11 cellular contexts compared by ENCODE assay signal in the genomic region with DNA sequence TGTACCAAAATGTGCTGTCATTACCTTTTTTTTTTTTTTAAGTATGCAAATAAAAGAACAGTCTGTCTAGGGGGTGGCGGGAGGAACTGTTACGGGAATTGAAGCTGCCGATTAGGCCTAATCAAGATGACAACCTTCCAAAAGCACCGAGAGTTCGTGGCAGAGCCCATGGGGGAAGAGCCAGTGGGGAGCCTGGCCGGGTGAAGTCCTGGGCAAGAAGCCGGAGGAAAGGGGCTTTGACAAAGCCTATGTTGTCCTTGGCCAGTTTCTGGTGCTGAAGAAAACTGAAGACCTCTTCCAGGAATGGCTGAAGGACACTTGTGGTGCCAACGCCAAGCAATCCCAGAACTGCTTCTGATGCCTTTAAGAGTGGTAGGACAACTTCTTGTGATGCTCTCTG. TPM values are rescaled to one million over a fixed set of nuclear protein-coding genes. Genes with fewer than 3 reads are reported as not detected.
A peak's percentile ranks its signal among the peaks of the same experiment; 100 is the strongest.
DNase-seq lines count a peak whose midpoint lies in the region; TF ChIP-seq lines count a peak whose summit lies in the region.
"Had no signal": no experiment of that assay in that cellular context is flagged by ENCODE, and none has a peak within 500 bp of the region (broad histone marks: within the 10 kb centered on the region; RNA-seq: fewer than 3 reads in every experiment).

No MANE protein-coding gene starts in this region.

- no peaks in the 10 kb centered on the region for H3K9me2 ChIP-seq in PC-9 (ENCODE audit: insufficient read depth)

- 33 to 39% methylated on average over 8 of the region's 8 CpGs for WGBS in testis, 2 donors

- peaks cover 55% of the 10 kb centered on the region for H3F3A ChIP-seq in PC-9 (ENCODE audit: insufficient read depth, low read depth)

- intact Hi-C loops in testis (cut with DNase I; ENCODE audit: low total_unique reads): no loop called here
- intact Hi-C loops in PC-9 (cut with micrococcal nuclease; ENCODE audit: unreplicated experiment): no loop called here

- H3K4me3 ChIP-seq in mucosa of rectum (ENCODE audit: low read length in 2 of 2): no peak overlapping the region
- no peak overlapping the region for H3K4me3 ChIP-seq in testis
- H3K4me3 ChIP-seq in PC-9: no peak overlapping the region

- no peak overlapping the region for H3K4me2 ChIP-seq in PC-9

- peak overlapping the region; percentile 100 for H3K27ac ChIP-seq in VCaP
- H3K27ac ChIP-seq in mucosa of rectum (ENCODE audit: low read depth in 2 of 2, low read length in 2 of 2): peak overlapping the region; percentile 67 to 92
- peak overlapping the region; percentile 27 to 77 for H3K27ac ChIP-seq in testis
- no peak overlapping the region for H3K27ac ChIP-seq in PC-9

- peaks cover 100% of the 10 kb centered on the region for H3K79me2 ChIP-seq in PC-9 (ENCODE audit: low read depth)

- H3K9ac ChIP-seq in mucosa of rectum (ENCODE audit: low read depth in 1 of 2, low read length in 2 of 2): no peak overlapping the region

- H3K9me3 ChIP-seq in mucosa of rectum (ENCODE audit: control insufficient read depth in 2 of 2, low read length in 2 of 2): no peaks in the 10 kb centered on the region
- no peaks in the 10 kb centered on the region for H3K9me3 ChIP-seq in testis
- H3K9me3 ChIP-seq in PC-9 (ENCODE audit: insufficient read depth, low read depth): no peaks in the 10 kb centered on the region

- H3K36me3 ChIP-seq in mucosa of rectum (ENCODE audit: control insufficient read depth in 2 of 2, insufficient read depth in 2 of 2, low read length in 2 of 2): no peaks in the 10 kb centered on the region
- H3K36me3 ChIP-seq in testis (ENCODE audit: low read depth, missing control alignments): no peaks in the 10 kb centered on the region
- peaks cover 24% of the 10 kb centered on the region; the same call in 1 of the 2 replicates for H3K36me3 ChIP-seq in PC-9 (ENCODE audit: low read depth)

- BruUV-seq in PC-9 (replicated peaks; lab: Mats Ljungman, UMichigan): no TSS peak

- no peak overlapping the region for H2AFZ ChIP-seq in PC-9

- H3K4me1 ChIP-seq in mucosa of rectum (ENCODE audit: control insufficient read depth in 2 of 2, insufficient read depth in 2 of 2, low read length in 2 of 2): peaks cover 37 to 42% of the 10 kb centered on the region in 2 donors
- peaks cover 34% of the 10 kb centered on the region for H3K4me1 ChIP-seq in testis
- H3K4me1 ChIP-seq in PC-9 (replicated peaks; ENCODE audit: insufficient read depth): peaks cover 46% of the 10 kb centered on the region

- CTCF ChIA-PET in PC-9 (lab: Charles Lee): no interaction called here

- TF ChIP-seq CTCF in VCaP (conservative IDR thresholded peaks at IDR 0.05): no peak
- no peak for TF ChIP-seq CTCF in testis (IDR thresholded peaks at IDR 0.05)
- no peak for TF ChIP-seq CTCF in PC-9 (conservative IDR thresholded peaks at IDR 0.05)

- peak; percentile 39 for DNase-seq in dermis blood vessel endothelial cell
- no peak for DNase-seq in testis
- DNase-seq in PC-9: no peak
- DNase-seq in amygdala (lab: John Stamatoyannopoulos, UW): no peak
- DNase-seq in COLO829 (ENCODE audit: low spot score): no peak
- DNase-seq: activated B cell treated with CpG ODN at 0.5 μM for 24 hours; activated T-cell treated with anti-CD3 and anti-CD28 coated beads, Interleukin-2, amount 50 U/mL, for 1 hour; H7; Kasumi-1 had no signal

- TF ChIP-seq POLR2A in testis (IDR thresholded peaks at IDR 0.05): no peak

- POLR2A ChIA-PET in PC-9 (lab: Charles Lee; ENCODE audit: unreplicated experiment): no interaction called here

- H3K27me3 ChIP-seq in mucosa of rectum (ENCODE audit: control insufficient read depth in 2 of 2, insufficient read depth in 2 of 2, low read length in 2 of 2): no peaks in the 10 kb centered on the region
- H3K27me3 ChIP-seq in testis: no peaks in the 10 kb centered on the region
- no peaks in the 10 kb centered on the region for H3K27me3 ChIP-seq in PC-9 (ENCODE audit: insufficient read depth, low read depth)

- peaks cover 95% of the 10 kb centered on the region for H4K20me1 ChIP-seq in PC-9 (ENCODE audit: insufficient read depth)

RNA-seq across cellular contexts. Expression of a gene that starts 42.6 kb away (rescaled TPM):
- total RNA-seq in dermis blood vessel endothelial cell (233 and 441 TPM in 2 replicates), testis (10 to 100 TPM; 51.0 to 69.5 TPM), PC-9 (2021) (314 and 323 TPM in 2 replicates)
- polyA plus RNA-seq in testis (ENCODE audit: insufficient read depth, low read depth, low replicate concordance): 82.3 TPM
